In the genomic region with DNA sequence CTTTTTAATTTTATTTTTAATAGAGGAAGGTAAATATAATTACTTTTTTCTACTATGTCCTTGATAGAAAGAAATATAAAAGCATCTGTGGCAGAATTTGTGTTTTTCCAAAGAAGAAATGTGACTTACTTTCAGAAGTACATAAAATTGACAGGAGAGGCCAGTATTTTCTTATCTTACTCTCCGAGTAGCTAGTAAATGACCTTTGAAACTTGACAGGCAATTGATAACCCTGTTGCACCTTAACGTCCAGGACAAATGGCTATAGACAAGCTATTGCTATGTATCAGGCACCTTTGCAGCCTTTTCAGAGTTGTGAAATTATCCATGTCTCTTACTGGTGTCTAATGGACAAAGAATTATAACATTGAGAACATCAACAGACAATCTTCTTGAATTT, we compare ENCODE assay signal across 1 cellular context.
TF ChIP-seq lines count a peak whose summit lies in the region.

No MANE protein-coding gene starts in this region.

TF ChIP-seq in H1, 55 proteins besides CTCF, POLR2A, EP300 and RAD21:
- no peak for TF ChIP-seq JUN (IDR thresholded peaks at IDR 0.05; ENCODE audit: low read depth, low read length)
- TF ChIP-seq BACH1 (IDR thresholded peaks at IDR 0.05; ENCODE audit: low read length), result no peak
- no peak for TF ChIP-seq CHD2 (IDR thresholded peaks at IDR 0.05; ENCODE audit: low read length)
- TF ChIP-seq CTBP2 (IDR thresholded peaks at IDR 0.05; ENCODE audit: borderline replicate concordance, insufficient read depth, insufficient read length, low read length), result no peak
- TF ChIP-seq PHF8 (conservative IDR thresholded peaks at IDR 0.05; ENCODE audit: low read depth, low read length), result no peak
- no peak for TF ChIP-seq CBX5 (IDR thresholded peaks at IDR 0.05; ENCODE audit: low read depth, low read length)
- no peak for TF ChIP-seq TAF1 (IDR thresholded peaks at IDR 0.05; ENCODE audit: low read depth, low read length)
- TF ChIP-seq SRF (IDR thresholded peaks at IDR 0.05; ENCODE audit: low read depth, low read length), result no peak
- TF ChIP-seq SP2 (IDR thresholded peaks at IDR 0.05; ENCODE audit: low read length), result no peak
- no peak for TF ChIP-seq NRF1 (IDR thresholded peaks at IDR 0.05; ENCODE audit: low read depth, low read length)
- TF ChIP-seq BRCA1 (IDR thresholded peaks at IDR 0.05; ENCODE audit: low read depth, low read length), result no peak
- TF ChIP-seq, protein P1, sequence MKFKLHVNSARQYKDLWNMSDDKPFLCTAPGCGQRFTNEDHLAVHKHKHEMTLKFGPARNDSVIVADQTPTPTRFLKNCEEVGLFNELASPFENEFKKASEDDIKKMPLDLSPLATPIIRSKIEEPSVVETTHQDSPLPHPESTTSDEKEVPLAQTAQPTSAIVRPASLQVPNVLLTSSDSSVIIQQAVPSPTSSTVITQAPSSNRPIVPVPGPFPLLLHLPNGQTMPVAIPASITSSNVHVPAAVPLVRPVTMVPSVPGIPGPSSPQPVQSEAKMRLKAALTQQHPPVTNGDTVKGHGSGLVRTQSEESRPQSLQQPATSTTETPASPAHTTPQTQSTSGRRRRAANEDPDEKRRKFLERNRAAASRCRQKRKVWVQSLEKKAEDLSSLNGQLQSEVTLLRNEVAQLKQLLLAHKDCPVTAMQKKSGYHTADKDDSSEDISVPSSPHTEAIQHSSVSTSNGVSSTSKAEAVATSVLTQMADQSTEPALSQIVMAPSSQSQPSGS (IDR thresholded peaks at IDR 0.05; ENCODE audit: low read length), result no peak
- no peak for TF ChIP-seq ASH2L (IDR thresholded peaks at IDR 0.05; ENCODE audit: low read length)
- no peak for TF ChIP-seq TEAD4 (IDR thresholded peaks at IDR 0.05; ENCODE audit: low read depth, low read length)
- TF ChIP-seq HDAC2 (IDR thresholded peaks at IDR 0.05; ENCODE audit: borderline replicate concordance in 1 of 2, low read depth in 2 of 2, low read length in 2 of 2), result no peak
- no peak for TF ChIP-seq ZNF274 (IDR thresholded peaks at IDR 0.05; ENCODE audit: borderline replicate concordance, extremely low read depth, low read length)
- TF ChIP-seq RNF2 (IDR thresholded peaks at IDR 0.05; ENCODE audit: borderline replicate concordance, low read depth, low read length, missing control alignments, poor library complexity, severe bottlenecking), result no peak
- TF ChIP-seq YY1 (IDR thresholded peaks at IDR 0.05; ENCODE audit: low read depth, low read length), result no peak
- no peak for TF ChIP-seq RXRA (IDR thresholded peaks at IDR 0.05; ENCODE audit: insufficient read depth, low read depth, low read length)
